In the genomic region with DNA sequence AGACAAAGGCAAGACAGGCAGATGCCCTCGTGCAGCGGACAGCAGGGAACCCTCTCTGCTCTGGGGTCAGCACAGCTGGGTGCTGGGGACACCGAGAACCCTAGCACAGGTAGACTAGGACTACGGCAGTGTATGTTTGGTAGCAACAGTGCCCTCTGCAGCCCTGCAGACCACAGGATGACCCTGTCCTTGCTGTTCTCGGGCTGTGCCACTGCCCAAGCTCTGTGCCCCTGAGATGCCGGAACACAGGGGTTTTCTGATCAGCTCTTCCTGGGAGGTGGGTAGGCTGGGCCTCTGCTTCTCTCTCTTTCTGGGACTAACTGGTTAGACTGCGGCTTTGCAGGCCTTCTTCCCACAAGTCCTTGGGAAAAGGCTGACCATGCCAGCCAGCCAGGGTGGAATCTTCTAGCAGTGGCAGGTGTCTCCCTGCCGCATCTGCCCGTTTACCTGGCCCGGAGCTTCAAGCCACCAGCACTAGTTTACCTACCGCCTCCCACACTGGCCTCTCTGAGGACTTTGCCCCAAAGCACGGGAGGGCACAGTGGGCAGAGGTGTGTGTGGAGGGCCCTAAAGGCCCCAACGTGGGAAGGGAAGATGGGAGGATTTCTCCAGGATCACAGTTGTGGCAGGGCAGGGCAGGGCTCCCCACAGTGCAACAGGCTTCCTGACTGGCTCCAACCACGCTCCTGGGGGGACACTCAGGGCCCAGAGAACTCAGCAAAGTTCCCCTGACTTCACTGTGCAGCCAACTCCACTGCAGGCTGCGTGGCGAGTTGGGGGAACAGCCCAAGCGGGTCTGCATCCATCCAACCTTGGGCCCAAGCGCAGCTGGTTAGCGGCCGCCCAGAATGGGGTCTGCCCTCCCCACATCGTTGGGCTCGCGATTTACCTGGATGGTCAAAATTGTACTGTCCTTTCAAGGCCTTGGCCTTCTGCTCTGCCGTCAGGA, we compare ENCODE assay signal across 8 cellular contexts. TPM values are rescaled to one million over a fixed set of nuclear protein-coding genes. Genes with fewer than 3 reads are reported as not detected.
A peak's percentile ranks its signal among the peaks of the same experiment; 100 is the strongest.
DNase-seq lines count a peak whose midpoint lies in the region; ATAC-seq and TF ChIP-seq lines count a peak whose summit lies in the region.

No MANE protein-coding gene starts in this region.

- H3K9me3 Mint-ChIP-seq in CD8-positive, alpha-beta T cell: no peaks in the 10 kb centered on the region

- H3K36me3 ChIP-seq in CD8-positive, alpha-beta T cell (ENCODE audit: insufficient read depth, low read length): peaks cover 15% of the 10 kb centered on the region
- peaks cover 56% of the 10 kb centered on the region for H3K36me3 ChIP-seq in NT2/D1 (ENCODE audit: insufficient read depth, insufficient read length, low read length)
- no peaks in the 10 kb centered on the region for H3K36me3 ChIP-seq in endocrine pancreas (ENCODE audit: control insufficient read depth, insufficient read depth, low read length)
- peaks cover 39 to 56% of the 10 kb centered on the region in 2 donors for H3K36me3 ChIP-seq in neuronal stem cell (replicated peaks in 1 of 2; ENCODE audit: control insufficient read depth in 2 of 2, insufficient read depth in 2 of 2, low read length in 2 of 2)

- H4K8ac ChIP-seq in neuronal stem cell (ENCODE audit: low read depth, low read length): peak overlapping the region; percentile 78

- DNase-seq in CD8-positive, alpha-beta T cell: no peak
- DNase-seq in NT2/D1 (ENCODE audit: low read depth, low spot score) (no peak), neuronal stem cell (ENCODE audit: low spot score) (no peak)

- H3K23ac ChIP-seq in neuronal stem cell (ENCODE audit: low read depth, low read length, poor library complexity): peak overlapping the region; percentile 87

- peak overlapping the region; percentile 99 for H2AFZ ChIP-seq in neuronal stem cell (ENCODE audit: low read length)

- peak overlapping the region; percentile 74 for H3K4me3 Mint-ChIP-seq in CD8-positive, alpha-beta T cell

- no peaks in the 10 kb centered on the region for H3K27me3 ChIP-seq in CD8-positive, alpha-beta T cell (ENCODE audit: insufficient read depth, low read length)
- H3K27me3 ChIP-seq in NT2/D1 (ENCODE audit: insufficient read depth, insufficient read length) (no peaks in the 10 kb centered on the region), endocrine pancreas (ENCODE audit: control insufficient read depth, insufficient read depth, low read length) (no peaks in the 10 kb centered on the region), neuronal stem cell (ENCODE audit: control insufficient read depth in 3 of 3, insufficient read depth in 3 of 3, low read depth in 1 of 3, low read length in 3 of 3) (no peaks in the 10 kb centered on the region)

- H4K91ac ChIP-seq in neuronal stem cell (ENCODE audit: low read depth, low read length, poor library complexity): no peak overlapping the region

- no peak overlapping the region for H3K14ac ChIP-seq in neuronal stem cell (ENCODE audit: low read length)

- no CpG with 5 or more reads among the region's 24 CpGs for WGBS in neuronal stem cell (ENCODE audit: extremely low coverage in 2 of 2, insufficient read length in 2 of 2, insufficient replicate concordance in 1 of 2), 2 donors

- no peak overlapping the region for H2BK12ac ChIP-seq in neuronal stem cell (ENCODE audit: low read length)

- peak overlapping the region; percentile 78 for H3K4ac ChIP-seq in neuronal stem cell (ENCODE audit: low read length)

- no peak overlapping the region for H2BK15ac ChIP-seq in neuronal stem cell (ENCODE audit: low read length)

- peaks cover 14% of the 10 kb centered on the region for H3K79me1 ChIP-seq in neuronal stem cell (ENCODE audit: low read depth, low read length)

- peak overlapping the region; percentile 89 for H2AK5ac ChIP-seq in neuronal stem cell (ENCODE audit: low read depth, low read length)

- peak overlapping the region; percentile 54 for H2BK5ac ChIP-seq in neuronal stem cell (ENCODE audit: low read length)

- ATAC-seq in CD8-positive, alpha-beta T cell: no peak
- no peak for ATAC-seq in HG02571 (IDR thresholded peaks at IDR 0.05; ENCODE audit: unreplicated experiment)
- no peak for ATAC-seq in GM18517 (IDR thresholded peaks at IDR 0.05; ENCODE audit: unreplicated experiment)
- ATAC-seq in GM18520 (IDR thresholded peaks at IDR 0.05; ENCODE audit: unreplicated experiment): no peak
- no peak for ATAC-seq in HG02588 (IDR thresholded peaks at IDR 0.05; ENCODE audit: unreplicated experiment)

- peak overlapping the region; percentile 93 for H3K18ac ChIP-seq in neuronal stem cell (ENCODE audit: low read length)

- CTCF ChIA-PET in CD8-positive, alpha-beta T cell (lab: Charles Lee): no interaction called here

- H3K4me1 Mint-ChIP-seq in CD8-positive, alpha-beta T cell (ENCODE audit: low read depth): peaks cover 27% of the 10 kb centered on the region

- peaks cover 38% of the 10 kb centered on the region for H3K36me3 Mint-ChIP-seq in CD8-positive, alpha-beta T cell

- POLR2A ChIA-PET in CD8-positive, alpha-beta T cell (lab: Charles Lee): no interaction called here

- H3K9ac ChIP-seq in NT2/D1 (ENCODE audit: insufficient read length, low read depth) (peak overlapping the region; percentile 94), endocrine pancreas (ENCODE audit: control insufficient read depth, insufficient read depth, low read length) (peak overlapping the region; percentile 27), neuronal stem cell (ENCODE audit: low read depth, low read length, poor library complexity) (peak overlapping the region; percentile 91)

- no peak for TF ChIP-seq CTCF in CD8-positive, alpha-beta T cell (IDR thresholded peaks at IDR 0.05)

- no peak overlapping the region for H2BK120ac ChIP-seq in neuronal stem cell (ENCODE audit: low read depth, low read length)

- H3K27ac Mint-ChIP-seq in CD8-positive, alpha-beta T cell: peak overlapping the region; percentile 67

- no peaks in the 10 kb centered on the region for H3K9me3 ChIP-seq in CD8-positive, alpha-beta T cell (ENCODE audit: low read length)
- no peaks in the 10 kb centered on the region for H3K9me3 ChIP-seq in NT2/D1 (ENCODE audit: insufficient read depth, low read length)
- no peaks in the 10 kb centered on the region for H3K9me3 ChIP-seq in endocrine pancreas (ENCODE audit: control insufficient read depth, low read length)
- H3K9me3 ChIP-seq in neuronal stem cell (replicated peaks in 1 of 2; ENCODE audit: control insufficient read depth in 2 of 2, insufficient read depth in 1 of 2, low read depth in 1 of 2, low read length in 2 of 2): no peaks in the 10 kb centered on the region

- H3K4me2 ChIP-seq in neuronal stem cell (ENCODE audit: insufficient read depth, low read length, poor library complexity, severe bottlenecking): peak overlapping the region; percentile 90

- peak overlapping the region; percentile 73 for H3K4me3 ChIP-seq in CD8-positive, alpha-beta T cell (ENCODE audit: low read depth, low read length)
- H3K4me3 ChIP-seq in NT2/D1 (ENCODE audit: insufficient read length, low read depth) (peak overlapping the region; percentile 78), endocrine pancreas (ENCODE audit: control insufficient read depth, insufficient read depth, low read length) (no peak overlapping the region), neuronal stem cell (ENCODE audit: low read length in 2 of 2) (peak overlapping the region; percentile 94)

- H3K27me3 Mint-ChIP-seq in CD8-positive, alpha-beta T cell (ENCODE audit: low read depth): no peaks in the 10 kb centered on the region

- intact Hi-C loops in CD8-positive, alpha-beta T cell (cut with DNase I, micrococcal nuclease): loop anchor here (2.0 to 10.0 kb wide), 6 partner anchors 135 to 1502 kb away; a partner anchor contains a TSS

- peaks cover 25% of the 10 kb centered on the region for H3K4me1 ChIP-seq in CD8-positive, alpha-beta T cell (ENCODE audit: insufficient read depth, low read length)
- H3K4me1 ChIP-seq in NT2/D1 (ENCODE audit: insufficient read depth, insufficient read length) (peaks cover 18% of the 10 kb centered on the region), endocrine pancreas (ENCODE audit: control insufficient read depth, insufficient read depth, low read length) (no peaks in the 10 kb centered on the region), neuronal stem cell (ENCODE audit: control insufficient read depth in 2 of 2, insufficient read depth in 1 of 2, low read depth in 1 of 2, low read length in 2 of 2) (peaks cover 8% of the 10 kb centered on the region in 2 donors)

- H3K27ac ChIP-seq in CD8-positive, alpha-beta T cell (ENCODE audit: low read depth, low read length): no peak overlapping the region
- H3K27ac ChIP-seq in neuronal stem cell (replicated peaks; ENCODE audit: low read length): no peak overlapping the region

RNA-seq across cellular contexts. Expression of a gene that starts 1.2 kb away (rescaled TPM):
- total RNA-seq in CD8-positive, alpha-beta T cell: 10 to 100 TPM; 22.6 to 24.7 TPM
- polyA plus RNA-seq in neuronal stem cell (2013, experiment 1 of 2): 24.3 TPM
- 26.2 TPM for polyA plus RNA-seq in neuronal stem cell (2013, experiment 2 of 2)

RNA-seq across cellular contexts. Expression of a gene that starts 15.5 kb away (rescaled TPM):
- not detected for total RNA-seq in CD8-positive, alpha-beta T cell
- not detected for polyA plus RNA-seq in neuronal stem cell (2013, experiment 1 of 2)
- not detected for polyA plus RNA-seq in neuronal stem cell (2013, experiment 2 of 2)

RNA-seq across cellular contexts. Expression of a gene that starts 27.2 kb away (rescaled TPM):
- 10 to 100 TPM; 33.9 to 40.8 TPM for total RNA-seq in CD8-positive, alpha-beta T cell
- polyA plus RNA-seq in neuronal stem cell (2013, experiment 1 of 2): 25.6 TPM
- 24.1 TPM for polyA plus RNA-seq in neuronal stem cell (2013, experiment 2 of 2)

Comparison
In these comparisons a context has a peak if more than half of its experiments do, and no peak if none do; other contexts are left out.
1. H3K9ac ChIP-seq: peak in every context shown above with its lines; median percentile 94 in NT2/D1; 91 in neuronal stem cell; 27 in endocrine pancreas.